1 cellular context compared by ENCODE assay signal in the genomic region with DNA sequence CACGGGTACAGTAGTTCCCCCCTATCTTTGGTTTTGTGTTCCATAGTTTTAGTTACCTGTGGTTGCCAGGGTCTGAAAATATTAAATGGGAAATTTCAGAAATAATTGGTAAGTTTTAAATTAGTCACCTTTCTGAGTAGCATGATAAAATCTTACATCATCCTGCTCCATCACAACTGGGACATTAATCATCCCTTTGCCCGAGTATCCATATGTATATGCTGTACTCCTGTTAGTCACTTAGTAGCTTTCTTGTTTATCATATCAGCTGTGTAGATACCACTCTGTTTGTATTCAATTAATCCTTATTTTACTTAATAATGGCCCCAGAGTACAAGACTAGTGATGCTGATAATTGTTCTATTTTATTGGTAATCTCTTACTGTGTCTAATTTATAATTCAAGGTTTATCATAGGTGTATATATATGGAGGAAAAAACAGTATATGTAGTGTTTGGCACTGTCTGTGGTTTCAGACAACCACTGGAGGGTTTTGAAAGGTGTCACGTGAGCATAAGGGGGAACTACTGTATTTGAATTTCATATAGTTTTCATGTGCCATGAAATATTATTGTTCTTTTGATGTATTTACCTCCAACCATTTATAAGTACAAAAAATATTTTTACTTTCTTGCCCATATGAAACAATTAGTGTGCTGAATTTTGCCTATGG.
TF ChIP-seq lines count a peak whose summit lies in the region.

No MANE protein-coding gene starts in this region.

TF ChIP-seq in IMR-90, 13 proteins besides CTCF, POLR2A, EP300 and RAD21:
- TF ChIP-seq, protein P1, sequence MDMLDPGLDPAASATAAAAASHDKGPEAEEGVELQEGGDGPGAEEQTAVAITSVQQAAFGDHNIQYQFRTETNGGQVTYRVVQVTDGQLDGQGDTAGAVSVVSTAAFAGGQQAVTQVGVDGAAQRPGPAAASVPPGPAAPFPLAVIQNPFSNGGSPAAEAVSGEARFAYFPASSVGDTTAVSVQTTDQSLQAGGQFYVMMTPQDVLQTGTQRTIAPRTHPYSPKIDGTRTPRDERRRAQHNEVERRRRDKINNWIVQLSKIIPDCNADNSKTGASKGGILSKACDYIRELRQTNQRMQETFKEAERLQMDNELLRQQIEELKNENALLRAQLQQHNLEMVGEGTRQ (IDR thresholded peaks at IDR 0.05; ENCODE audit: low read depth, low read length), result no peak
- TF ChIP-seq SMC3 (IDR thresholded peaks at IDR 0.05; ENCODE audit: low read depth, low read length) (no peak), RCOR1 (IDR thresholded peaks at IDR 0.05; ENCODE audit: insufficient replicate concordance, low read length) (no peak), MAZ (IDR thresholded peaks at IDR 0.05; ENCODE audit: borderline replicate concordance, low read depth, low read length) (no peak), FOS (IDR thresholded peaks at IDR 0.05; ENCODE audit: low read depth, low read length) (0 out of 2 replicates have a peak, but pooled peaks have one; percentile 28), BHLHE40 (IDR thresholded peaks at IDR 0.05; ENCODE audit: low read depth, low read length) (no peak), MXI1 (IDR thresholded peaks at IDR 0.05; ENCODE audit: borderline replicate concordance, low read depth, low read length) (no peak), NFE2L2 (IDR thresholded peaks at IDR 0.05; ENCODE audit: low read depth, low read length) (no peak), CEBPB (IDR thresholded peaks at IDR 0.05; ENCODE audit: low read depth, low read length) (peak; percentile 66)
- TF ChIP-seq, protein P2, sequence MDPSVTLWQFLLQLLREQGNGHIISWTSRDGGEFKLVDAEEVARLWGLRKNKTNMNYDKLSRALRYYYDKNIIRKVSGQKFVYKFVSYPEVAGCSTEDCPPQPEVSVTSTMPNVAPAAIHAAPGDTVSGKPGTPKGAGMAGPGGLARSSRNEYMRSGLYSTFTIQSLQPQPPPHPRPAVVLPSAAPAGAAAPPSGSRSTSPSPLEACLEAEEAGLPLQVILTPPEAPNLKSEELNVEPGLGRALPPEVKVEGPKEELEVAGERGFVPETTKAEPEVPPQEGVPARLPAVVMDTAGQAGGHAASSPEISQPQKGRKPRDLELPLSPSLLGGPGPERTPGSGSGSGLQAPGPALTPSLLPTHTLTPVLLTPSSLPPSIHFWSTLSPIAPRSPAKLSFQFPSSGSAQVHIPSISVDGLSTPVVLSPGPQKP (IDR thresholded peaks at IDR 0.05; ENCODE audit: borderline replicate concordance, low read depth, low read length), result no peak
